17 cellular contexts compared by ENCODE assay signal in the genomic region with DNA sequence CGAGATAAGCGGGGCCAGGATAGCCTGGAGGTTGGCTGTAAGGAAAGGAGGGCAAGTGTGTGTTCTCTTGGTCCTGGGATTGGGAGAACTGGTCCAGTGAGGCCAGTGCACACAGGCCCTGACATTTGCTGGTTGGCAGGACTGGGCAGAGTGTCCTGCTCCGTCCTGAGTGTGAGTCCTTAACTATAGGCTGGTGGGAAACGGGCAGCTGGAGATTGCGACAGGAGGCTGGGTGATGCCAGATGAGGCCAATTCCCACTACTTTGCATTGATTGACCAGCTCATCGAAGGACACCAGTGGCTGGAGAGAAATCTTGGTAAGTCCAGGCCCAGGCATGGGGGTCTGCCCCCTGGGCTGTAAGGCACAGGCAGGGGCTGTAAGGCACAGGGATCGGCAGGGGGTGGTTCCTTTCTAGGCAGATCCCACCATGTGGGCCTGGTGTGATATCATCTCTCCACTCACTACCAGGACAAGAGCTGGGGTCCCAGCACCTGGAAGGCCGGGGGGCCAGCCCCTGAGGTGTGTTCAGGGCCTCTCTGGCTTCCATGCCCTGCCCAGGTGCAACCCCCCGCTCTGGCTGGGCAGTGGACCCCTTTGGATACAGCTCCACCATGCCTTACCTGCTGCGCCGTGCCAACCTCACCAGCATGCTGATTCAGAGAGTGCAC. TPM values are rescaled to one million over a fixed set of nuclear protein-coding genes. Genes with fewer than 3 reads are reported as not detected.
DNase-seq lines count a peak whose midpoint lies in the region; ATAC-seq and TF ChIP-seq lines count a peak whose summit lies in the region.
"Had no signal": no experiment of that assay in that cellular context is flagged by ENCODE, and none has a peak within 500 bp of the region (broad histone marks: within the 10 kb centered on the region; RNA-seq: fewer than 3 reads in every experiment).

No MANE protein-coding gene starts in this region.

- no peak overlapping the region for H3K27ac Mint-ChIP-seq in MCF 10A (ENCODE audit: low read depth, unreplicated experiment)

- H3K4me3 Mint-ChIP-seq in MCF 10A (ENCODE audit: unreplicated experiment): no peak overlapping the region

- H3K27me3 ChIP-seq in left ventricle myocardium inferior (ENCODE audit: low read depth): no peaks in the 10 kb centered on the region
- H3K27me3 ChIP-seq in heart right ventricle: no peaks in the 10 kb centered on the region
- H3K27me3 ChIP-seq in body of pancreas: no peaks in the 10 kb centered on the region
- no peaks in the 10 kb centered on the region for H3K27me3 ChIP-seq in layer of hippocampus (ENCODE audit: control insufficient read depth, insufficient read depth, low read length)

- peaks cover 62% of the 10 kb centered on the region for H3K36me3 ChIP-seq in left ventricle myocardium inferior
- H3K36me3 ChIP-seq in heart right ventricle: peaks cover 0 to 70% (median 51%) of the 10 kb centered on the region in 9 donors
- peaks cover 13 to 28% of the 10 kb centered on the region in 2 donors for H3K36me3 ChIP-seq in body of pancreas (replicated peaks in 1 of 2; ENCODE audit: insufficient read depth in 1 of 2, low read depth in 2 of 2)

- no peak for ATAC-seq in heart right ventricle
- peak; percentile 50 for ATAC-seq in body of pancreas
- ATAC-seq in GM19395 (IDR thresholded peaks at IDR 0.05; ENCODE audit: unreplicated experiment): no peak

- H3K4me1 ChIP-seq in left ventricle myocardium inferior (peaks cover 85% of the 10 kb centered on the region), heart right ventricle (peaks cover 6 to 61% (median 43%) of the 10 kb centered on the region in 9 donors), body of pancreas (peaks cover 56% of the 10 kb centered on the region)

- no peak overlapping the region for H3K4me3 ChIP-seq in left ventricle myocardium inferior
- no peak overlapping the region for H3K4me3 ChIP-seq in heart right ventricle
- no peak overlapping the region for H3K4me3 ChIP-seq in body of pancreas
- H3K4me3 ChIP-seq: GM23248 had no signal

- H3K27me3 Mint-ChIP-seq in MCF 10A (ENCODE audit: insufficient read depth, unreplicated experiment): no peaks in the 10 kb centered on the region
- H3K27me3 Mint-ChIP-seq: IgD-negative memory B cell had no signal

- no peak for DNase-seq in left ventricle myocardium inferior
- DNase-seq in heart right ventricle: no peak
- peak; percentile 90 to 93 (median 92) for DNase-seq in body of pancreas
- no peak for DNase-seq in DMS153 treated with DMSO at 0.1 percent for 48 hours (lab: John Stamatoyannopoulos, UW; ENCODE audit: unreplicated experiment)
- no peak for DNase-seq in MCF 10A (ENCODE audit: unreplicated experiment)
- DNase-seq: AML-193; Caco-2; GM23248; NCI-H2227 treated with DMSO at 0.1 percent for 48 hours; NCI-H526; NK-92 treated with Interleukin-12 subunit alpha and Interleukin-12 subunit beta, amount 100 ng/mL, for 24 hours; OCI-M1 had no signal

- no peaks in the 10 kb centered on the region for H3K9me3 Mint-ChIP-seq in MCF 10A (ENCODE audit: unreplicated experiment)
- H3K9me3 Mint-ChIP-seq: IgD-negative memory B cell had no signal

- intact Hi-C loops in left ventricle myocardium inferior (cut with micrococcal nuclease): no loop called here
- intact Hi-C loops in heart right ventricle (cut with DNase I): no loop called here
- intact Hi-C loops in body of pancreas (cut with DNase I): no loop called here
- intact Hi-C loops in MCF 10A (cut with micrococcal nuclease): no loop called here

- peak; percentile 22 to 70 (median 61) for TF ChIP-seq POLR2A in body of pancreas (IDR thresholded peaks at IDR 0.05)

- H3K36me3 Mint-ChIP-seq in MCF 10A (ENCODE audit: insufficient read depth, unreplicated experiment): peaks cover 30% of the 10 kb centered on the region

- POLR2A ChIA-PET in MCF 10A (lab: Yijun Ruan, JAX): interaction anchor here (0.6 to 3.3 kb wide), 2 partner anchors 20 to 25 kb away, joined by 4 to 15 read pairs; partner anchors contain the start of gene HDDC3

- CTCF ChIA-PET in MCF 10A (lab: Yijun Ruan, JAX): interaction anchor here (0.6 to 12.8 kb wide), 3 partner anchors 20 to 315 kb away, joined by 3 to 131 read pairs (median 83); partner anchors contain the start of genes FES, HDDC3 and UNC45A

- H3K9me3 ChIP-seq in left ventricle myocardium inferior (replicated peaks) (no peaks in the 10 kb centered on the region), heart right ventricle (no peaks in the 10 kb centered on the region), body of pancreas (no peaks in the 10 kb centered on the region)
- H3K9me3 ChIP-seq: Caco-2 had no signal

- BruUV-seq in MCF 10A (replicated peaks; lab: Mats Ljungman, UMichigan): no TSS peak

- peaks cover 7% of the 10 kb centered on the region for H3K4me1 Mint-ChIP-seq in MCF 10A (ENCODE audit: insufficient read depth, unreplicated experiment)

- TF ChIP-seq CTCF in left ventricle myocardium inferior (IDR thresholded peaks at IDR 0.05; ENCODE audit: borderline replicate concordance) (no peak), heart right ventricle (IDR thresholded peaks at IDR 0.05) (no peak), body of pancreas (IDR thresholded peaks at IDR 0.05) (no peak), MCF 10A (IDR thresholded peaks at IDR 0.05; ENCODE audit: unreplicated experiment) (no peak)

- 96 to 97% methylated on average over 11 of the region's 11 CpGs for WGBS in heart right ventricle, 2 donors
- WGBS in body of pancreas, 2 donors: 63 to 66% methylated on average over 10 to 11 of the region's 11 CpGs

- H3K27ac ChIP-seq in left ventricle myocardium inferior (replicated peaks) (peak overlapping the region; percentile 86), heart right ventricle (peak overlapping the region in 5 of 10 donors; percentile 67 to 87 (median 77)), body of pancreas (peak overlapping the region; percentile 43 to 96 (median 73)), layer of hippocampus (ENCODE audit: low read depth, low read length) (peak overlapping the region; percentile 98), temporal lobe (ENCODE audit: low read depth, low read length) (peak overlapping the region; percentile 99)
- H3K27ac ChIP-seq: GM23248, RWPE1 had no signal

RNA-seq across cellular contexts. Expression of gene MAN2A2, which starts 3.2 kb away (rescaled TPM):
- total RNA-seq in left ventricle myocardium inferior (95.4 TPM), heart right ventricle (100 to 1,000 TPM in 4 of 10 donors, 10 to 100 TPM in 6; 78.3 to 157 (median 98.1) TPM), body of pancreas (100 to 1,000 TPM in 1 of 2 donors, 10 to 100 TPM in 1; 78.9 to 138 TPM), temporal lobe (24.3 TPM), MCF 10A (2022) (42.1 and 42.4 TPM in 2 replicates)
- polyA plus RNA-seq in heart right ventricle: 10 to 100 TPM; 24.8 to 84.5 TPM

RNA-seq across cellular contexts. Expression of gene FES, which starts 22.0 kb away (rescaled TPM):
- total RNA-seq in left ventricle myocardium inferior (11.9 TPM), heart right ventricle (10 to 100 TPM in 8 of 10 donors, 1 to 10 TPM in 2; 8.6 to 27.7 (median 11.5) TPM), body of pancreas (10 to 100 TPM; 16.9 to 24.4 TPM), temporal lobe (3.7 TPM), MCF 10A (2022) (0.32 and 0.91 TPM in 2 replicates)
- polyA plus RNA-seq in heart right ventricle: 10 to 100 TPM; 17.7 to 23.3 TPM

RNA-seq across cellular contexts. Expression of gene HDDC3, which starts 26.0 kb away (rescaled TPM):
- total RNA-seq in left ventricle myocardium inferior (12.7 TPM), heart right ventricle (10 to 100 TPM; 10.7 to 18.2 (median 14.6) TPM), body of pancreas (10 to 100 TPM; 13.8 to 14.5 TPM), temporal lobe (6.1 TPM), MCF 10A (2022) (23.6 and 25.5 TPM in 2 replicates)
- polyA plus RNA-seq in heart right ventricle: 10 to 100 TPM; 15.3 to 18.0 TPM

RNA-seq across cellular contexts. Expression of gene UNC45A, which starts 28.8 kb away (rescaled TPM):
- 21.9 TPM for total RNA-seq in left ventricle myocardium inferior
- 10 to 100 TPM; 19.2 to 28.0 (median 24.7) TPM for total RNA-seq in heart right ventricle
- 10 to 100 TPM; 26.0 to 26.4 TPM for polyA plus RNA-seq in heart right ventricle
- total RNA-seq in body of pancreas: 10 to 100 TPM; 42.8 to 85.0 TPM
- total RNA-seq in temporal lobe: 26.1 TPM
- total RNA-seq in MCF 10A (2022): 61.7 and 63.1 TPM in 2 replicates

RNA-seq across cellular contexts. Expression of gene FURIN, which starts 37.9 kb away (rescaled TPM):
- 42.7 TPM for total RNA-seq in left ventricle myocardium inferior
- 10 to 100 TPM; 35.1 to 82.5 (median 40.9) TPM for total RNA-seq in heart right ventricle
- 10 to 100 TPM; 29.5 to 77.1 TPM for polyA plus RNA-seq in heart right ventricle
- 100 to 1,000 TPM in 1 of 2 donors, 10 to 100 TPM in 1; 88.0 to 112 TPM for total RNA-seq in body of pancreas
- total RNA-seq in temporal lobe: 14.8 TPM
- 48.8 and 49.4 TPM in 2 replicates for total RNA-seq in MCF 10A (2022)

Comparison
In these comparisons a context has a peak if more than half of its experiments do, and no peak if none do; other contexts are left out.
1. DNase-seq: peak in body of pancreas (4 of 4); none in left ventricle myocardium inferior (single experiment), heart right ventricle (0 of 2), DMS153 treated with DMSO at 0.1 percent for 48 hours (single experiment) and MCF 10A (single experiment).